12 cellular contexts compared by ENCODE assay signal in genomic region chr21:25107708-25108107, GRCh38.
DNase-seq lines count a peak whose midpoint lies in the region; ATAC-seq, FAIRE-seq and TF ChIP-seq lines count a peak whose summit lies in the region.
"Had no signal": no experiment of that assay in that cellular context is flagged by ENCODE, and none has a peak within 500 bp of the region (broad histone marks: within the 10 kb centered on the region; RNA-seq: fewer than 3 reads in every experiment).

No MANE protein-coding gene starts in this region.

- peak; percentile 84 for FAIRE-seq in H54 (lab: Jason Lieb, UNC)

- H3K4me2 ChIP-seq in smooth muscle cell (peak overlapping the region; percentile 58), MM.1S (ENCODE audit: low read depth, low read length) (no peak overlapping the region)

- H2AFZ ChIP-seq in smooth muscle cell (ENCODE audit: low read depth): no peak overlapping the region
- H2AFZ ChIP-seq in MM.1S (ENCODE audit: low read length): no peak overlapping the region

- H3K9ac ChIP-seq in smooth muscle cell (ENCODE audit: low read depth) (no peak overlapping the region), MM.1S (ENCODE audit: low read length) (no peak overlapping the region)

- H3K4me3 ChIP-seq in epithelial cell of esophagus (ENCODE audit: low read length) (no peak overlapping the region), smooth muscle cell (no peak overlapping the region), MM.1S (ENCODE audit: low read length) (no peak overlapping the region)

- ATAC-seq in left cardiac atrium (no peak), GM18498 (IDR thresholded peaks at IDR 0.05; ENCODE audit: unreplicated experiment) (no peak)
- ATAC-seq: effector memory CD8-positive, alpha-beta T cell; Panc1 had no signal

- H3K36me3 ChIP-seq in smooth muscle cell (ENCODE audit: low read depth): no peaks in the 10 kb centered on the region
- H3K36me3 ChIP-seq in MM.1S (replicated peaks; ENCODE audit: insufficient read depth, low read length): no peaks in the 10 kb centered on the region

- no peaks in the 10 kb centered on the region for H3F3A ChIP-seq in smooth muscle cell (ENCODE audit: low read depth)
- no peaks in the 10 kb centered on the region for H3F3A ChIP-seq in MM.1S (ENCODE audit: insufficient read depth, low read length)

- no peak for TF ChIP-seq CTCF in epithelial cell of esophagus (IDR thresholded peaks at IDR 0.05; ENCODE audit: insufficient read depth, low read depth, low read length, missing control alignments)
- TF ChIP-seq CTCF in smooth muscle cell (IDR thresholded peaks at IDR 0.05; ENCODE audit: borderline replicate concordance, insufficient read depth, poor library complexity, severe bottlenecking): no peak
- TF ChIP-seq CTCF in MM.1S (IDR thresholded peaks at IDR 0.05; ENCODE audit: low read length): no peak

- no peaks in the 10 kb centered on the region for H3K4me1 ChIP-seq in smooth muscle cell (ENCODE audit: low read depth)
- H3K4me1 ChIP-seq in MM.1S (ENCODE audit: low read length): no peaks in the 10 kb centered on the region

- H3K9me3 ChIP-seq in smooth muscle cell (replicated peaks; ENCODE audit: low read depth): peaks cover 2% of the 10 kb centered on the region
- no peaks in the 10 kb centered on the region for H3K9me3 ChIP-seq in MM.1S (replicated peaks; ENCODE audit: insufficient read depth, low read length)

- H3K27ac ChIP-seq in smooth muscle cell (ENCODE audit: low read depth): peak overlapping the region; percentile 59
- H3K27ac ChIP-seq in MM.1S (ENCODE audit: low read length): no peak overlapping the region

- H3K27me3 ChIP-seq in smooth muscle cell (ENCODE audit: low read depth): no peaks in the 10 kb centered on the region
- H3K27me3 ChIP-seq in MM.1S (replicated peaks; ENCODE audit: insufficient read depth, low read length): no peaks in the 10 kb centered on the region

- H4K20me1 ChIP-seq in smooth muscle cell (ENCODE audit: low read depth): no peaks in the 10 kb centered on the region
- H4K20me1 ChIP-seq in MM.1S (ENCODE audit: insufficient read depth, low read length): no peaks in the 10 kb centered on the region

- H3K79me2 ChIP-seq in smooth muscle cell (ENCODE audit: low read depth) (no peaks in the 10 kb centered on the region), MM.1S (ENCODE audit: low read length) (no peaks in the 10 kb centered on the region)

- DNase-seq in H54 (ENCODE audit: insufficient read length, low spot score): peak; percentile 3
- peak; percentile 41 for DNase-seq in OCI-M1 (lab: John Stamatoyannopoulos, UW)
- peak; percentile 11 for DNase-seq in epithelial cell of esophagus (ENCODE audit: low read depth)
- DNase-seq in smooth muscle cell (lab: John Stamatoyannopoulos, UW; ENCODE audit: unreplicated experiment): no peak
- DNase-seq in left cardiac atrium: no peak
- DNase-seq in MM.1S: no peak
- DNase-seq: activated T-cell treated with anti-CD3 and anti-CD28 coated beads for 4 hours; effector memory CD8-positive, alpha-beta T cell; retina; substantia nigra had no signal

- H3K9me2 ChIP-seq in MM.1S (replicated peaks; ENCODE audit: insufficient read depth, low read length): no peaks in the 10 kb centered on the region

- 0 out of 2 replicates have a peak, but pooled peaks have one; percentile 17 for TF ChIP-seq POLR2A in H54 (IDR thresholded peaks at IDR 0.05; ENCODE audit: low read depth, low read length)

- intact Hi-C loops in left cardiac atrium (cut with DNase I): no loop called here

- 29% methylated on average over 3 of the region's 3 CpGs for WGBS in smooth muscle cell (ENCODE audit: low lambda C conversion rate)

Comparison
In these comparisons a context has a peak if more than half of its experiments do, and no peak if none do; other contexts are left out.
1. DNase-seq: peak in H54 (single experiment), OCI-M1 (single experiment) and epithelial cell of esophagus (single experiment); none in smooth muscle cell (single experiment), left cardiac atrium (single experiment) and MM.1S (single experiment).